ENCODE assay signal across 23 cellular contexts in the genomic region with DNA sequence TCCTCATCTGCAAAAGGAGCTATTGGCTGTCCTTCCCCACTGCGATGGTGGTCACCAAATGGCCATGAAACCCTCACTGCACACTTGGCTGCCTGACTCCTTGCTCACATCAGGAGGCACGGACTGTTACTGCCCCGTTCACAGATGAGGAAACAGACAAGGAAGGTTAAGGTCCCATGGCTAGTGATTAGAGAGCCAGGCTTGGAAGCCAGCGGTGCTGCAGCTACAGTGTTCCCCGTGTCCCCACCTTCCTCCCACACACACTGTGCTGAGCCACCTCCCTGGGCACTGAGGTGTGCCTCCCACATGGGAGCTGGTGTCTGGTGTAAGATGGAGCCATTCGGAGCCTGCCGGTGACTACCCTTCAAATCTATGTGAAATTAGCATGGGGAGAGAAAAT. TPM values are rescaled to one million over a fixed set of nuclear protein-coding genes. Genes with fewer than 3 reads are reported as not detected.
DNase-seq lines count a peak whose midpoint lies in the region; ATAC-seq, FAIRE-seq and TF ChIP-seq lines count a peak whose summit lies in the region.
"Had no signal": no experiment of that assay in that cellular context is flagged by ENCODE, and none has a peak within 500 bp of the region (broad histone marks: within the 10 kb centered on the region; RNA-seq: fewer than 3 reads in every experiment).

No MANE protein-coding gene starts in this region.

- POLR2A ChIA-PET in HEK293 (lab: Yijun Ruan, JAX) (no interaction called here), H1 (lab: Charles Lee; ENCODE audit: partially characterized antibody) (interaction anchor here (0.8 to 2.8 kb wide), 5 partner anchors 10 to 262 kb away, joined by 3 to 9 read pairs (median 3); no protein-coding TSS in a partner anchor)

- TF ChIP-seq EP300 in H1 (IDR thresholded peaks at IDR 0.05; ENCODE audit: borderline replicate concordance in 1 of 2, low read depth in 2 of 2, low read length in 2 of 2) (no peak), suprapubic skin (IDR thresholded peaks at IDR 0.05) (no peak)

- TF ChIP-seq CTCF in HEK293 (tag by site-specific recombination; IDR thresholded peaks at IDR 0.05): no peak
- no peak for TF ChIP-seq CTCF in H1 (IDR thresholded peaks at IDR 0.05; ENCODE audit: control extremely low read depth in 1 of 3, insufficient read depth in 1 of 3, low read depth in 1 of 3, low read length in 3 of 3)
- no peak for TF ChIP-seq CTCF in mucosa of descending colon (IDR thresholded peaks at IDR 0.05)
- no peak for TF ChIP-seq CTCF in suprapubic skin (IDR thresholded peaks at IDR 0.05)

- no peak overlapping the region for H4K5ac ChIP-seq in H1 (ENCODE audit: insufficient read length, low read depth, low read length)

- H3K18ac ChIP-seq in H1 (ENCODE audit: extremely low read depth, low read length): peak overlapping the region; percentile 36

- peak overlapping the region; percentile 40; the same call in 1 of the 2 replicates for H2BK12ac ChIP-seq in H1 (ENCODE audit: low read depth, low read length)

- no peak for TF ChIP-seq RAD21 in H1 (IDR thresholded peaks at IDR 0.05 in 1 of 2, conservative IDR thresholded peaks at IDR 0.05 in 1 of 2; ENCODE audit: low read depth in 2 of 2, low read length in 2 of 2)

- peak overlapping the region; percentile 83 for H2BK15ac ChIP-seq in H1 (ENCODE audit: low read length)

- no peak overlapping the region for H3K56ac ChIP-seq in H1 (replicated peaks; ENCODE audit: insufficient read length, low read depth, low read length)

- no peak for FAIRE-seq in H1 (lab: Jason Lieb, UNC)
- FAIRE-seq: GM12878, TTC549 had no signal

- no peak overlapping the region for H3K4me3 ChIP-seq in HEK293 (ENCODE audit: low read depth, low read length)
- 0 out of 8 replicates have a peak overlapping the region, but pooled peaks of 1 of the 4 experiments have one; percentile 51 for H3K4me3 ChIP-seq in H1 (ENCODE audit: extremely low read depth in 1 of 4, insufficient read depth in 2 of 4, low read depth in 3 of 4, low read length in 4 of 4)
- H3K4me3 ChIP-seq in mucosa of descending colon: no peak overlapping the region
- no peak overlapping the region for H3K4me3 ChIP-seq in suprapubic skin
- H3K4me3 ChIP-seq: esophagus squamous epithelium, gastroesophageal sphincter, GM12878 had no signal

- H3K4me1 ChIP-seq in HEK293 (ENCODE audit: control insufficient read depth, insufficient read depth, low read length): peaks cover 22% of the 10 kb centered on the region
- H3K4me1 ChIP-seq in H1 (replicated peaks in 1 of 4; ENCODE audit: control insufficient read depth in 3 of 4, insufficient read depth in 4 of 4, low read length in 3 of 4): peaks cover 4 to 29% (median 19%) of the 10 kb centered on the region in 4 experiments
- peaks cover 26% of the 10 kb centered on the region for H3K4me1 ChIP-seq in mucosa of descending colon (ENCODE audit: low read depth)
- peaks cover 30% of the 10 kb centered on the region for H3K4me1 ChIP-seq in suprapubic skin

- 87% methylated on average over 7 of the region's 7 CpGs; no CpG with 5 or more reads in 1 of the 2 experiments for WGBS in H1 (ENCODE audit: extremely low coverage in 1 of 2, insufficient coverage in 1 of 2, insufficient read length in 1 of 2, insufficient replicate concordance in 2 of 2, low coverage in 1 of 2, low lambda C conversion rate in 2 of 2, missing lambda C conversion rate in 1 of 2), 2 experiments
- WGBS in suprapubic skin: 48% methylated on average over 7 of the region's 7 CpGs

- H3K9me3 ChIP-seq in HEK293 (ENCODE audit: control insufficient read depth, insufficient read depth, low read depth, low read length) (no peaks in the 10 kb centered on the region), H1 (ENCODE audit: insufficient read depth in 2 of 2, low read depth in 1 of 2, low read length in 1 of 2) (no peaks in the 10 kb centered on the region), mucosa of descending colon (no peaks in the 10 kb centered on the region), suprapubic skin (no peaks in the 10 kb centered on the region)
- H3K9me3 ChIP-seq: esophagus squamous epithelium had no signal

- peaks cover 5% of the 10 kb centered on the region for H3K23me2 ChIP-seq in H1 (ENCODE audit: low read depth, low read length)

- no peak overlapping the region for H2BK120ac ChIP-seq in H1 (replicated peaks; ENCODE audit: low read depth, low read length)

- H4K8ac ChIP-seq in H1 (ENCODE audit: extremely low read depth, insufficient read depth, low read length): no peak overlapping the region

- no peak for DNase-seq in H1 (ENCODE audit: low read depth in 1 of 2, low spot score in 2 of 2)
- DNase-seq in mucosa of descending colon: peak in 2 of 3 donors; percentile 59 to 60
- no peak for DNase-seq in suprapubic skin (ENCODE audit: low spot score in 2 of 2)
- DNase-seq in G401 (ENCODE audit: low spot score): no peak
- DNase-seq in activated CD4-positive, alpha-beta T cell treated with anti-CD3 and anti-CD28 coated beads, Interleukin-2, amount 50 U/mL, for 48 hours: no peak
- DNase-seq: activated CD4-positive, alpha-beta T cell treated with anti-CD3 and anti-CD28 coated beads, Interleukin-2, amount 10 ng/mL, durations not matched to agents 24 days and 14 days; CD4-positive, alpha-beta memory T cell; DMS53; effector memory CD4-positive, alpha-beta T cell; esophagus squamous epithelium; H9; NCI-H1417; NCI-H524 treated with DMSO at 0.1 percent for 48 hours; SHP77; substantia nigra had no signal

- peak overlapping the region; percentile 47; the same call in 1 of the 2 replicates for H2BK5ac ChIP-seq in H1 (ENCODE audit: low read depth, low read length)

- no peak overlapping the region for H3K4ac ChIP-seq in H1 (replicated peaks; ENCODE audit: insufficient read length, low read depth, low read length)

- intact Hi-C loops in mucosa of descending colon (cut with DNase I, micrococcal nuclease): no loop called here

- no peak overlapping the region for H3K27ac ChIP-seq in HEK293 (ENCODE audit: extremely low read depth, low read depth, low read length)
- H3K27ac ChIP-seq in H1 (ENCODE audit: low read depth, low read length): no peak overlapping the region
- H3K27ac ChIP-seq in suprapubic skin: peak overlapping the region; percentile 1
- H3K27ac ChIP-seq: gastroesophageal sphincter had no signal

- TF ChIP-seq POLR2A in H1 (IDR thresholded peaks at IDR 0.05; ENCODE audit: control extremely low read depth in 1 of 2, low read depth in 2 of 2, low read length in 2 of 2) (no peak), suprapubic skin (IDR thresholded peaks at IDR 0.05) (no peak)

- peaks cover 0 to 53% of the 10 kb centered on the region in 2 experiments; a peak in 2 of 4 replicates for H3K79me2 ChIP-seq in H1 (ENCODE audit: control insufficient read depth in 1 of 2, insufficient read depth in 2 of 2, low read length in 2 of 2)

- CTCF ChIA-PET in HEK293 (lab: Yijun Ruan, JAX) (interaction anchor here (0.7 to 3.5 kb wide), 3 partner anchors 65 to 365 kb away, joined by 3 to 14 read pairs (median 11); no protein-coding TSS in a partner anchor), H1 (lab: Charles Lee; ENCODE audit: partially characterized antibody) (interaction anchor here (0.8 to 4.9 kb wide), 5 partner anchors 20 to 326 kb away, joined by 3 to 31 read pairs (median 3); no protein-coding TSS in a partner anchor)

- peaks cover 3% of the 10 kb centered on the region; the same call in 1 of the 2 replicates for H3K79me1 ChIP-seq in H1 (ENCODE audit: low read depth, low read length)

- H3K9ac ChIP-seq in H1 (replicated peaks in 1 of 4; ENCODE audit: extremely low read depth in 1 of 4, low read depth in 3 of 4, low read length in 3 of 4): no peak overlapping the region

- H2BK20ac ChIP-seq in H1 (ENCODE audit: low read length): no peak overlapping the region

- H4K20me1 ChIP-seq in H1 (replicated peaks in 1 of 2; ENCODE audit: control insufficient read depth in 1 of 2, insufficient read depth in 2 of 2, low read length in 2 of 2): peaks cover 8 to 20% of the 10 kb centered on the region in 2 experiments

- no peak overlapping the region for H2AFZ ChIP-seq in H1 (ENCODE audit: low read length)

- H3K4me2 ChIP-seq in H1 (ENCODE audit: insufficient read depth in 1 of 2, low read depth in 2 of 2, low read length in 2 of 2): peak overlapping the region; percentile 63 to 86; a peak in 3 of 4 replicates

- in situ Hi-C loops in G401 (cut with HindIII; ENCODE audit: low sequenced_read_pairs): no loop called here

- H3K27me3 ChIP-seq in H1 (replicated peaks in 1 of 4; ENCODE audit: control insufficient read depth in 3 of 4, extremely low read depth in 1 of 4, insufficient read depth in 3 of 4, low read length in 3 of 4) (peaks cover 0 to 7% (median 4%) of the 10 kb centered on the region in 4 experiments; a peak in 4 of 7 replicates), suprapubic skin (peaks cover 26% of the 10 kb centered on the region)

- H4K91ac ChIP-seq in H1 (replicated peaks; ENCODE audit: insufficient read length, low read length): no peak overlapping the region

- ATAC-seq in mucosa of descending colon: peak; percentile 66
- ATAC-seq in HG02623 (IDR thresholded peaks at IDR 0.05; ENCODE audit: unreplicated experiment): no peak
- ATAC-seq in HG03196 (IDR thresholded peaks at IDR 0.05; ENCODE audit: unreplicated experiment): no peak
- ATAC-seq: activated T-helper 17 cell treated with anti-CD3 and anti-CD28 coated beads, Interleukin-2, amount 50 U/mL, for 72 hours; gastroesophageal sphincter; GM12878; left lobe of liver had no signal

- no peaks in the 10 kb centered on the region; a peak in 1 of 3 replicates for H3K36me3 ChIP-seq in HEK293 (ENCODE audit: control insufficient read depth in 2 of 2, insufficient read depth in 1 of 2, low read length in 2 of 2)
- H3K36me3 ChIP-seq in H1 (ENCODE audit: control insufficient read depth in 2 of 4, insufficient read depth in 4 of 4, low read length in 3 of 4): no peaks in the 10 kb centered on the region
- no peaks in the 10 kb centered on the region for H3K36me3 ChIP-seq in mucosa of descending colon (ENCODE audit: low read depth)
- no peaks in the 10 kb centered on the region for H3K36me3 ChIP-seq in suprapubic skin
- H3K36me3 ChIP-seq: esophagus squamous epithelium, gastroesophageal sphincter had no signal

- H3K23ac ChIP-seq in H1 (ENCODE audit: insufficient read length): no peak overlapping the region

- peak overlapping the region; percentile 68; the same call in 1 of the 2 replicates for H2AK5ac ChIP-seq in H1 (ENCODE audit: low read depth, low read length)

- no peak overlapping the region for H3K14ac ChIP-seq in H1 (ENCODE audit: insufficient read length)

RNA-seq across cellular contexts. Expression of a gene that starts 2.6 kb away (rescaled TPM):
- total RNA-seq in H1 (2021; fragmentation: NEBNext Ultra II Directional; extraction: Animal tissue kit (Norgen Biotek cat#: 25700)): 47.7 and 48.7 TPM in 2 replicates
- 35.6 and 55.2 TPM in 2 replicates for polyA plus RNA-seq in H1 (2011; rRNA removed)
- polyA plus RNA-seq in H1 (2011; cell fraction: cytosol; rRNA removed): 40.7 TPM
- 71.9 TPM for polyA plus RNA-seq in H1 (2011; cell fraction: nucleus; rRNA removed)
- polyA plus RNA-seq in H1 (2012, experiment 1 of 2): 29.6 to 36.8 TPM (median 35.4 TPM) in 4 replicates
- polyA plus RNA-seq in H1 (2012, experiment 2 of 2): 25.3 TPM
- 28.1 TPM for polyA plus RNA-seq in H1 (2013, experiment 1 of 2)
- 27.7 TPM for polyA plus RNA-seq in H1 (2013, experiment 2 of 2)
- 28.4 and 34.7 TPM in 2 replicates for polyA minus RNA-seq in H1 (2011; rRNA and poly(A)+ RNA removed)
- polyA minus RNA-seq in H1 (2011; cell fraction: cytosol; rRNA and poly(A)+ RNA removed): 22.0 TPM
- 33.7 TPM for polyA minus RNA-seq in H1 (2011; cell fraction: nucleus; rRNA and poly(A)+ RNA removed)
- total RNA-seq in mucosa of descending colon: 10 to 100 TPM; 25.0 to 74.6 (median 43.7) TPM
- total RNA-seq in suprapubic skin: 1 to 10 TPM; 1.5 to 6.9 (median 4.2) TPM
- 15.7 and 20.5 TPM in 2 replicates for total RNA-seq in G401 (2014; rRNA removed; shearing (Covaris generic))
- total RNA-seq: GM12878 had no signal
- polyA plus RNA-seq: CD4-positive, alpha-beta memory T cell had no signal

RNA-seq across cellular contexts. Expression of a gene that starts 53.0 kb away (rescaled TPM):
- total RNA-seq in H1 (2021; fragmentation: NEBNext Ultra II Directional; extraction: Animal tissue kit (Norgen Biotek cat#: 25700)): 15.7 and 16.5 TPM in 2 replicates
- 25.7 and 36.1 TPM in 2 replicates for polyA plus RNA-seq in H1 (2011; rRNA removed)
- 21.7 TPM for polyA plus RNA-seq in H1 (2011; cell fraction: cytosol; rRNA removed)
- 26.9 TPM for polyA plus RNA-seq in H1 (2011; cell fraction: nucleus; rRNA removed)
- 13.6 to 16.9 TPM (median 16.1 TPM) in 4 replicates for polyA plus RNA-seq in H1 (2012, experiment 1 of 2)
- polyA plus RNA-seq in H1 (2012, experiment 2 of 2): 15.9 TPM
- polyA plus RNA-seq in H1 (2013, experiment 1 of 2): 8.9 TPM
- 9.8 TPM for polyA plus RNA-seq in H1 (2013, experiment 2 of 2)
- polyA minus RNA-seq in H1 (2011; rRNA and poly(A)+ RNA removed): 13.3 and 16.3 TPM in 2 replicates
- polyA minus RNA-seq in H1 (2011; cell fraction: cytosol; rRNA and poly(A)+ RNA removed): 15.0 TPM
- 17.1 TPM for polyA minus RNA-seq in H1 (2011; cell fraction: nucleus; rRNA and poly(A)+ RNA removed)
- total RNA-seq in mucosa of descending colon (10 to 100 TPM; 21.8 to 46.2 (median 35.1) TPM), suprapubic skin (10 to 100 TPM; 14.9 to 25.0 (median 20.4) TPM)
- 46.5 and 57.9 TPM in 2 replicates for total RNA-seq in G401 (2014; rRNA removed; shearing (Covaris generic))

Comparison
In these comparisons a context has a peak if more than half of its experiments do, and no peak if none do; other contexts are left out.
1. DNase-seq: peak in mucosa of descending colon (2 of 3); none in H1 (0 of 2), suprapubic skin (0 of 2), G401 (single experiment) and activated CD4-positive, alpha-beta T cell treated with anti-CD3 and anti-CD28 coated beads, Interleukin-2, amount 50 U/mL, for 48 hours (0 of 2).